In the genomic region with DNA sequence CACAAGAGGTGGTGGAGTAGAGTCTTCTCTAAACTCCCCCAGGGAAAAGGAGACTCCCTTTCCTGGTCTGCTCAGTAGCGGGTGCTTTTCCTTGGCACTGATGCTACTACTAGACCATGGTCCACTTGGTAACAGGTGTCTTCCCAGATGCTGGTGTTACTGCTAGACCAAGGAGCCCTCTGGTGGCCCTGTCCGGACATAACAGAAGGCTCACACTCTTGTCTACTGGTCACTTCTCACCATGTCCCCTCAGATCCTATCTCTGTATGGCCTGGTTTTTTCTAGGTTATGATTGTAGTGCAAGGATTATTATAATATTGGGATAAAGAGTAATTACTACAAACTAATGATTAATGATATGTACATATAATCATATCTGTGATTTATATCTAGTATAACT, we compare ENCODE assay signal across 1 cellular context.
TF ChIP-seq lines count a peak whose summit lies in the region.

No MANE protein-coding gene starts in this region.

TF ChIP-seq in WTC11, 78 proteins besides CTCF, POLR2A, EP300 and RAD21 (continued from another document):
- TF ChIP-seq NR1H2 (CRISPR knock-in tag; IDR thresholded peaks at IDR 0.05) (no peak), ZBTB21 (CRISPR knock-in tag; IDR thresholded peaks at IDR 0.05; ENCODE audit: borderline replicate concordance) (no peak), ATF1 (CRISPR knock-in tag; IDR thresholded peaks at IDR 0.05) (no peak), ZNF219 (CRISPR knock-in tag; IDR thresholded peaks at IDR 0.05; ENCODE audit: borderline replicate concordance) (no peak), ELF4 (CRISPR knock-in tag; IDR thresholded peaks at IDR 0.05; ENCODE audit: low read depth) (no peak), JUN (CRISPR knock-in tag; IDR thresholded peaks at IDR 0.05) (no peak), SP1 (CRISPR knock-in tag; conservative IDR thresholded peaks at IDR 0.05) (no peak)
- TF ChIP-seq, protein P1, sequence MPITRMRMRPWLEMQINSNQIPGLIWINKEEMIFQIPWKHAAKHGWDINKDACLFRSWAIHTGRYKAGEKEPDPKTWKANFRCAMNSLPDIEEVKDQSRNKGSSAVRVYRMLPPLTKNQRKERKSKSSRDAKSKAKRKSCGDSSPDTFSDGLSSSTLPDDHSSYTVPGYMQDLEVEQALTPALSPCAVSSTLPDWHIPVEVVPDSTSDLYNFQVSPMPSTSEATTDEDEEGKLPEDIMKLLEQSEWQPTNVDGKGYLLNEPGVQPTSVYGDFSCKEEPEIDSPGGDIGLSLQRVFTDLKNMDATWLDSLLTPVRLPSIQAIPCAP (CRISPR knock-in tag; IDR thresholded peaks at IDR 0.05) = no peak
- TF ChIP-seq, protein P2, sequence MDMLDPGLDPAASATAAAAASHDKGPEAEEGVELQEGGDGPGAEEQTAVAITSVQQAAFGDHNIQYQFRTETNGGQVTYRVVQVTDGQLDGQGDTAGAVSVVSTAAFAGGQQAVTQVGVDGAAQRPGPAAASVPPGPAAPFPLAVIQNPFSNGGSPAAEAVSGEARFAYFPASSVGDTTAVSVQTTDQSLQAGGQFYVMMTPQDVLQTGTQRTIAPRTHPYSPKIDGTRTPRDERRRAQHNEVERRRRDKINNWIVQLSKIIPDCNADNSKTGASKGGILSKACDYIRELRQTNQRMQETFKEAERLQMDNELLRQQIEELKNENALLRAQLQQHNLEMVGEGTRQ (CRISPR knock-in tag; IDR thresholded peaks at IDR 0.05) = no peak
- TF ChIP-seq, protein P3, sequence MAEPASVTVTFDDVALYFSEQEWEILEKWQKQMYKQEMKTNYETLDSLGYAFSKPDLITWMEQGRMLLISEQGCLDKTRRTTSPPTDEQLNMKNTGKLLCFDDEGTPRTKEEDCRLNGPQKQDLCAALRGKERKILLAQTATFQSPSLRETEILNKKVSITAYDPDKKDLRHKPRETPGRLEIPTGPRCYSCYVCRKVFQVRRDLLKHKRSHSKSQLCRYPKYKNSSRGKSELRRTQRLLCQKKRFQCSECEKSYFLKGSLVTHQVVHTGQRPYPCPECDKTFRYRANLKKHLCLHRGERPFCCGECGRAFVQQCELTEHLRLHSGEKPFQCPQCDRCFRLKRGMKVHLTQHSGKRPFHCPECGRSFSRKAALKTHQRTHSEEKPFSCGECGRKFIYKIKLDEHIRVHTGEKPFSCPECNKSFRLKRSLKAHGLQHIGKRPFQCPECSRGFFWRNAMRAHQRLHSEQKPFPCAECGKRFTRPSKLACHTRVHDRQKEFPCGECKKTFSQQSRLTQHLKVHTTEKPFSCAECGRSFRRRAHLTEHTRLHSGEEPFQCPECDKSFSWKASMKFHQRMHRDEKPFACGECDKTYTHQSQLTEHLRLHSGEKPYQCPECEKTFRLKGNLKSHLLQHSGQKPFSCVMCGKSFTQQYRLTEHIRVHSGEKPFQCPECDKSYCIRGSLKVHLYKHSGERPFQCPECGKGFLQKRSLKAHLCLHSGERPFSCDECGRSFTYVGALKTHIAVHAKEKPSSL (CRISPR knock-in tag; conservative IDR thresholded peaks at IDR 0.05) = no peak
